Comparison of ENCODE assay signal across 9 cellular contexts in the genomic region with DNA sequence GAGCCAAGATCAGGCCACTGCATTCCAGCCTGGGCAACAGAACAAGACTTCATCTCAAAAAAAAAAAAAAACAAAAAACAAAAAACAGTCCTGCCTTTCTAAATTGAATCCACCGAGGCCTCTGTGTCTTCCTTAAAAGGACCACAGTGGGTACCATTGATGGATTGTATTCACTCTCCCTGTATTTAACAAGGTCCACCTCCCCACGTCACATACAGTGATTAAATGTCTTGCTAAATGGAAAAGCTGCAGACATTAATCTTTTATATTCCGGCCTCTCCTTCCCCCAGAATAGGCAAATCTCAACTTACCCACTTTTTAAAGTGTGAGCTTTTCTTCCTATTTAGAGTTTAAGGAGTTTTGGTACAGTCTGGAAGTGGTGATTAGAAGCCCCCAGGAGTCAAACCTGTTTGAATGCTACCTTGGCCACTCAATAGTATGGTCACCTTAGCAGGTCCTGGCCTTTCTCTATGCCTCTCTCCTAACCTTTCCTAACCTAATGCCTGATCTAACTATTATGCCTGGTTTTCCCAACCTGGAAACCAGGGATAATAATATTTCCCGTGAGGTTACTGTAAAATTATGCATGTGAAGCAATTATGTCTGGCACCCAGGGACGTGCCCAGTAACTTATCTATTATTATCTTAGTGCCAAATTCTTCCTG. TPM values are rescaled to one million over a fixed set of nuclear protein-coding genes. Genes with fewer than 3 reads are reported as not detected.
DNase-seq lines count a peak whose midpoint lies in the region; ATAC-seq and TF ChIP-seq lines count a peak whose summit lies in the region.
"Had no signal": no experiment of that assay in that cellular context is flagged by ENCODE, and none has a peak within 500 bp of the region (broad histone marks: within the 10 kb centered on the region; RNA-seq: fewer than 3 reads in every experiment).

No MANE protein-coding gene starts in this region.

- H3K4me3 Mint-ChIP-seq in T-helper 17 cell, result peak overlapping the region; percentile 96

- no peaks in the 10 kb centered on the region for H3K9me3 ChIP-seq in GM23248 (ENCODE audit: low read depth)
- H3K9me3 ChIP-seq in T-helper 17 cell (ENCODE audit: control insufficient read depth, low read length, poor library complexity, severe bottlenecking), result no peaks in the 10 kb centered on the region
- H3K9me3 ChIP-seq in skeletal muscle tissue (ENCODE audit: control insufficient read depth in 3 of 3, low read length in 3 of 3), result no peaks in the 10 kb centered on the region

- H3K9ac ChIP-seq in GM23248 (peak overlapping the region; percentile 97), skeletal muscle tissue (ENCODE audit: low read depth in 1 of 3, low read length in 3 of 3) (peak overlapping the region; percentile 25 to 99 (median 89))

- H3K79me2 ChIP-seq in GM23248 (ENCODE audit: insufficient read depth), result peaks cover 71% of the 10 kb centered on the region

- H3F3A ChIP-seq in GM23248 (ENCODE audit: insufficient read depth), result peaks cover 37% of the 10 kb centered on the region

- H3K27me3 ChIP-seq in GM23248 (replicated peaks; ENCODE audit: insufficient read depth) (no peaks in the 10 kb centered on the region), skeletal muscle tissue (ENCODE audit: control insufficient read depth in 3 of 3, insufficient read depth in 3 of 3, low read length in 3 of 3) (no peaks in the 10 kb centered on the region)

- peaks cover 21% of the 10 kb centered on the region; the same call in 1 of the 2 replicates for H4K20me1 ChIP-seq in GM23248 (ENCODE audit: insufficient read depth)

- H3K9me2 ChIP-seq in GM23248 (ENCODE audit: insufficient read depth), result no peaks in the 10 kb centered on the region

- no peaks in the 10 kb centered on the region for H3K27me3 Mint-ChIP-seq in T-helper 17 cell

- H3K27ac ChIP-seq in GM23248 (peak overlapping the region; percentile 99), skeletal muscle tissue (ENCODE audit: low read depth, low read length) (peak overlapping the region; percentile 100)

- peaks cover 34% of the 10 kb centered on the region for H3K4me1 ChIP-seq in GM23248 (ENCODE audit: insufficient read depth)
- H3K4me1 ChIP-seq in skeletal muscle tissue (ENCODE audit: control insufficient read depth in 3 of 3, insufficient read depth in 3 of 3, low read length in 3 of 3), result peaks cover 22 to 52% (median 35%) of the 10 kb centered on the region in 3 donors

- peak overlapping the region; percentile 94 for H3K4me3 ChIP-seq in GM23248
- peak overlapping the region; percentile 91 for H3K4me3 ChIP-seq in fibroblast of villous mesenchyme (ENCODE audit: low read depth, low read length)
- peak overlapping the region; percentile 82 to 89 (median 83) for H3K4me3 ChIP-seq in skeletal muscle tissue (ENCODE audit: low read length in 3 of 3)

- no peak for TF ChIP-seq CTCF in fibroblast of villous mesenchyme (IDR thresholded peaks at IDR 0.05; ENCODE audit: insufficient read depth, low read depth, low read length)

- DNase-seq in GM23248 (peak; percentile 48), T-helper 17 cell (no peak), fibroblast of villous mesenchyme (ENCODE audit: low read depth) (no peak), SW480 (ENCODE audit: low spot score) (no peak), NOMO-1 treated with dmso at 0.1 percent for 144 hours (lab: John Stamatoyannopoulos, UW; ENCODE audit: unreplicated experiment) (no peak), NCI-H446 treated with DMSO at 0.1 percent for 48 hours (lab: John Stamatoyannopoulos, UW) (no peak)
- DNase-seq: NCI-H1092 treated with DMSO at 0.1 percent for 48 hours had no signal

- peak overlapping the region; percentile 87 for H3K4me2 ChIP-seq in GM23248 (ENCODE audit: unreplicated experiment)

- H2AFZ ChIP-seq in GM23248, result no peak overlapping the region

- H3K36me3 Mint-ChIP-seq in T-helper 17 cell (ENCODE audit: low read depth), result no peaks in the 10 kb centered on the region

- 0 out of 2 replicates have a peak, but pooled peaks cover 6% of the 10 kb centered on the region for H3K36me3 ChIP-seq in GM23248 (ENCODE audit: low read depth)
- H3K36me3 ChIP-seq in skeletal muscle tissue (ENCODE audit: control insufficient read depth in 3 of 3, insufficient read depth in 3 of 3, low read length in 3 of 3), result peaks cover 0 to 3% (median 0%) of the 10 kb centered on the region in 3 donors

- peaks cover 50% of the 10 kb centered on the region for H3K4me1 Mint-ChIP-seq in T-helper 17 cell

- ATAC-seq in T-helper 17 cell, result no peak
- no peak for ATAC-seq in HG02885 (IDR thresholded peaks at IDR 0.05; ENCODE audit: poor library complexity, unreplicated experiment)

- in situ Hi-C loops in GM23248 (cut with MboI), result no loop called here

- 11 to 12% methylated on average over 5 of the region's 5 CpGs for WGBS in GM23248 (ENCODE audit: low coverage in 1 of 2, low lambda C conversion rate in 2 of 2, missing lambda C conversion rate in 2 of 2), 2 experiments

- H3K27ac Mint-ChIP-seq in T-helper 17 cell, result peak overlapping the region; percentile 94

RNA-seq across cellular contexts. Expression of a gene that starts 3.3 kb away (rescaled TPM):
- total RNA-seq in GM23248 (2014; rRNA removed; shearing (Covaris generic)), result 62.0 and 77.4 TPM in 2 replicates
- polyA plus RNA-seq in GM23248 (2016; fragmentation: Nextera tagmentation; extraction: Ambion mirVana), result 116 and 123 TPM in 2 replicates
- total RNA-seq in T-helper 17 cell (10 to 100 TPM; 58.0 to 65.5 TPM), fibroblast of villous mesenchyme (48.3 and 78.6 TPM in 2 replicates), skeletal muscle tissue (21.4 TPM)

RNA-seq across cellular contexts. Expression of a gene that starts 48.7 kb away (rescaled TPM):
- 15.0 and 19.7 TPM in 2 replicates for total RNA-seq in GM23248 (2014; rRNA removed; shearing (Covaris generic))
- 47.1 and 51.0 TPM in 2 replicates for polyA plus RNA-seq in GM23248 (2016; fragmentation: Nextera tagmentation; extraction: Ambion mirVana)
- total RNA-seq in T-helper 17 cell (100 to 1,000 TPM; 179 to 183 TPM), fibroblast of villous mesenchyme (33.2 and 38.0 TPM in 2 replicates), skeletal muscle tissue (49.1 TPM)
